1 cellular context compared by ENCODE assay signal in genomic region chr4:173073939-173074500, GRCh38.
TF ChIP-seq lines count a peak whose summit lies in the region.

No MANE protein-coding gene starts in this region.

TF ChIP-seq in neural cell, 6 proteins besides CTCF, POLR2A, EP300 and RAD21:
- TF ChIP-seq SMC3 (conservative IDR thresholded peaks at IDR 0.05; ENCODE audit: poor library complexity): no peak
- TF ChIP-seq REST (IDR thresholded peaks at IDR 0.05; ENCODE audit: borderline replicate concordance): no peak
